Comparison of ENCODE assay signal across 9 cellular contexts in the genomic region with DNA sequence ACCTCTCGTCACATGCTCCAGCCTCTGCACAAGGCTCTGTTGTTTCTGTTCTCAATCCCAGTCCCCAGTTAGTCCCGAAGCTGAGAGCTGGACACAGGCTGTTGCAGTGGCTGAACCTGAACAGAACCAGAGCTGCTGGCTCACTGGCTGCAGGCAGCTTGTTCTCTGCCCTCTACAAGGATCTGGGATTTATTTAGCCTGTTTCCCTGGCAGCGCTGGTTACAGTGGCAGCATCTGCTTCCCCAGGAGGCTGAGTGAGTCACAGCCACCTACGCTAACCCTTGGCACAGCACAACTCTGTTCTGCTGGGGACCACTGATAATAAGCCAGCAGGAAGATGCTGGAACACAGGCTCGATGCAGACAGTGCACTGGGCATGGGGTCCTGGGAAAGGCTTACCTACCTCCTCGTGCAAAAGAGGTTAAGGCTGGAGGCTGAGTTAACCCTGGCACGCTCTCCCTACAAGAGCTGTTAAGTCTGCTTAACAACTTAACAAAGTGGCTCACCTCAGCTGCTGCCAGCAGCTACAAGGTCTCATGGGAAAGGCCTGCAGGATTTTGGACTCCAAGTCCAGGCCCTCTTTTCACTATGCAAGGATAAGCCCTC.
DNase-seq lines count a peak whose midpoint lies in the region; ATAC-seq, FAIRE-seq and TF ChIP-seq lines count a peak whose summit lies in the region.
"Had no signal": no experiment of that assay in that cellular context is flagged by ENCODE, and none has a peak within 500 bp of the region (broad histone marks: within the 10 kb centered on the region; RNA-seq: fewer than 3 reads in every experiment).

No MANE protein-coding gene starts in this region.

- TF ChIP-seq CTCF in BE2C (IDR thresholded peaks at IDR 0.05; ENCODE audit: low read depth, low read length) (no peak), D721Med (IDR thresholded peaks at IDR 0.05; ENCODE audit: insufficient read depth, missing control alignments) (no peak), psoas muscle (IDR thresholded peaks at IDR 0.05) (no peak)

- DNase-seq in BE2C (peak; percentile 81), NCI-H446 (lab: John Stamatoyannopoulos, UW) (peak; percentile 54 to 81), dedifferentiated amniotic fluid mesenchymal stem cell (ENCODE audit: extremely low spot score) (peak; percentile 73), mucosa of gallbladder (ENCODE audit: low spot score) (peak; percentile 87), D721Med (ENCODE audit: insufficient read length, low spot score) (no peak), NK-92 (lab: John Stamatoyannopoulos, UW; ENCODE audit: unreplicated experiment) (no peak), islet precursor cell (no peak), psoas muscle (no peak)
- DNase-seq: NCI-H748 treated with DMSO at 0.1 percent for 48 hours had no signal

- intact Hi-C loops in psoas muscle (cut with DNase I), result no loop called here

- FAIRE-seq in D721Med (lab: Jason Lieb, UNC), result no peak

- ATAC-seq in psoas muscle, result no peak

- no peaks in the 10 kb centered on the region for H3K9me3 ChIP-seq in BE2C
- H3K9me3 ChIP-seq in psoas muscle, result no peaks in the 10 kb centered on the region

- H3K36me3 ChIP-seq in BE2C, result no peaks in the 10 kb centered on the region
- no peaks in the 10 kb centered on the region for H3K36me3 ChIP-seq in psoas muscle (ENCODE audit: insufficient read depth in 1 of 2, low read depth in 1 of 2)

- H3K4me1 ChIP-seq in BE2C (peaks cover 13% of the 10 kb centered on the region), psoas muscle (no peaks in the 10 kb centered on the region)

- whole genome bisulfite sequencing in psoas muscle, 3 donors, result 44 to 65% (median 46%) methylated on average over 7 of the region's 7 CpGs

- H3K27ac ChIP-seq in psoas muscle, result no peak overlapping the region

- H3K4me3 ChIP-seq in BE2C (ENCODE audit: low read depth, low read length) (no peak overlapping the region), psoas muscle (no peak overlapping the region)

- H3K27me3 ChIP-seq in BE2C (no peaks in the 10 kb centered on the region), psoas muscle (ENCODE audit: insufficient read depth in 3 of 3, low read length in 2 of 3) (peaks cover 0 to 1% (median 0%) of the 10 kb centered on the region in 3 donors)

Comparison
In these comparisons a context has a peak if more than half of its experiments do, and no peak if none do; other contexts are left out.
1. DNase-seq: peak in BE2C (single experiment), NCI-H446 (2 of 2), dedifferentiated amniotic fluid mesenchymal stem cell (single experiment) and mucosa of gallbladder (single experiment); none in D721Med (single experiment), NK-92 (single experiment), islet precursor cell (single experiment) and psoas muscle (0 of 2).